ENCODE assay signal across 20 cellular contexts in the genomic region with DNA sequence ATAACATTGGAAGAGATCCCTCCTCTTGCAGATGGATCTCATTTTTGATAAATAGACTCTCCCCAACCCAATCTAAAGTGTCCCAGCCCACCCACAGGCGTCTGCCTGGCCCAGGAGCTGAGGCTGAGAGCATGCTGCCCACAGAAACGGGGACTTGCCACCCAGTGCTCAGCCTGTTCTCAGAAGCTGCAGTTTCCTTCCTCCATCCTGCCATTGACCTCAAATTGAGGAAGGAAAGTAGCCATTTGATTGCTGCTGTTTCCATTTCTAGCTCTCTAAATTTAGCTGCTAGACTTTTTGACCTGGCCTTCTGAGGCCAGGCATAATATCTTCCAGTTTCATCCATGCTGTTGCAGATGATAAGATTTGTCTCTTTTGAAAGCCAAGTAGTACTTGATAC. TPM values are rescaled to one million over a fixed set of nuclear protein-coding genes. Genes with fewer than 3 reads are reported as not detected.
DNase-seq lines count a peak whose midpoint lies in the region; ATAC-seq and TF ChIP-seq lines count a peak whose summit lies in the region.
"Had no signal": no experiment of that assay in that cellular context is flagged by ENCODE, and none has a peak within 500 bp of the region (broad histone marks: within the 10 kb centered on the region; RNA-seq: fewer than 3 reads in every experiment).

No MANE protein-coding gene starts in this region.

- POLR2A ChIA-PET in RWPE1 (lab: Yijun Ruan, JAX; ENCODE audit: low non-redundant PET), result no interaction called here

- ATAC-seq in HG03159 (IDR thresholded peaks at IDR 0.05; ENCODE audit: unreplicated experiment), result peak; percentile 78
- peak; percentile 54 for ATAC-seq in left lobe of liver
- no peak for ATAC-seq in activated CD8-positive, alpha-beta memory T cell treated with anti-CD3 and anti-CD28 coated beads, Interleukin-2, amount 10 ng/mL, durations not matched to agents 7 days and 5 days
- ATAC-seq in HG02885 (IDR thresholded peaks at IDR 0.05; ENCODE audit: poor library complexity, unreplicated experiment), result no peak
- ATAC-seq: stimulated activated naive CD8-positive, alpha-beta T cell treated with anti-CD3 and anti-CD28 coated beads, Interleukin-15, amount 100 ng/mL, for 72 hours had no signal

- H3K4me3 ChIP-seq in GM12865 (ENCODE audit: low read depth, low read length), result no peak overlapping the region
- H3K4me3 ChIP-seq: adrenal gland, breast epithelium had no signal

- TF ChIP-seq CTCF in GM12865 (IDR thresholded peaks at IDR 0.05; ENCODE audit: insufficient read depth, low read depth, low read length, missing control alignments) (no peak), RWPE1 (conservative IDR thresholded peaks at IDR 0.05; ENCODE audit: low read depth) (no peak)

- H3K27ac ChIP-seq in RWPE1, result no peak overlapping the region
- H3K27ac ChIP-seq: adrenal gland, breast epithelium had no signal

- CTCF ChIA-PET in activated CD8-positive, alpha-beta memory T cell treated with anti-CD3 and anti-CD28 coated beads, Interleukin-2, amount 10 ng/mL, durations not matched to agents 7 days and 5 days (lab: Charles Lee), result interaction anchor here (1.0 kb wide), 1 partner anchor 25 kb away, joined by 3 read pairs; no protein-coding TSS in a partner anchor
- CTCF ChIA-PET in RWPE1 (lab: Yijun Ruan, JAX), result interaction anchor here (0.6 kb wide), 1 partner anchor 16 kb away, joined by 3 read pairs; no protein-coding TSS in a partner anchor

- H3K9me3 Mint-ChIP-seq in activated CD8-positive, alpha-beta memory T cell treated with anti-CD3 and anti-CD28 coated beads, Interleukin-2, amount 10 ng/mL, durations not matched to agents 7 days and 5 days (ENCODE audit: low read depth), result no peaks in the 10 kb centered on the region

- no peak overlapping the region for H3K4me3 Mint-ChIP-seq in activated CD8-positive, alpha-beta memory T cell treated with anti-CD3 and anti-CD28 coated beads, Interleukin-2, amount 10 ng/mL, durations not matched to agents 7 days and 5 days
- H3K4me3 Mint-ChIP-seq: dendritic cell treated with granulocyte-macrophage colony-stimulating factor and Interleukin-4, amounts not matched to agents 40 ng/mL and 50 ng/mL, for 4 days; nephron; stimulated activated naive CD8-positive, alpha-beta T cell treated with anti-CD3 and anti-CD28 coated beads, Interleukin-15, amount 100 ng/mL, for 72 hours had no signal

- no peak overlapping the region for H3K27ac Mint-ChIP-seq in activated CD8-positive, alpha-beta memory T cell treated with anti-CD3 and anti-CD28 coated beads, Interleukin-2, amount 10 ng/mL, durations not matched to agents 7 days and 5 days
- H3K27ac Mint-ChIP-seq: dendritic cell treated with granulocyte-macrophage colony-stimulating factor and Interleukin-4, amounts not matched to agents 40 ng/mL and 50 ng/mL, for 4 days; nephron; stimulated activated naive CD8-positive, alpha-beta T cell treated with anti-CD3 and anti-CD28 coated beads, Interleukin-15, amount 100 ng/mL, for 72 hours had no signal

- no peaks in the 10 kb centered on the region for H3K4me1 Mint-ChIP-seq in activated CD8-positive, alpha-beta memory T cell treated with anti-CD3 and anti-CD28 coated beads, Interleukin-2, amount 10 ng/mL, durations not matched to agents 7 days and 5 days
- H3K4me1 Mint-ChIP-seq: nephron; stimulated activated naive CD8-positive, alpha-beta T cell treated with anti-CD3 and anti-CD28 coated beads, Interleukin-15, amount 100 ng/mL, for 72 hours had no signal

- no peaks in the 10 kb centered on the region for H3K27me3 Mint-ChIP-seq in activated CD8-positive, alpha-beta memory T cell treated with anti-CD3 and anti-CD28 coated beads, Interleukin-2, amount 10 ng/mL, durations not matched to agents 7 days and 5 days
- H3K27me3 Mint-ChIP-seq: dendritic cell treated with granulocyte-macrophage colony-stimulating factor and Interleukin-4, amounts not matched to agents 40 ng/mL and 50 ng/mL, for 4 days; stimulated activated naive CD8-positive, alpha-beta T cell treated with anti-CD3 and anti-CD28 coated beads, Interleukin-15, amount 100 ng/mL, for 72 hours had no signal

- DNase-seq in GM12865 (ENCODE audit: low read depth), result peak; percentile 12
- DNase-seq in NOMO-1 treated with dmso at 0.1 percent for 144 hours (lab: John Stamatoyannopoulos, UW; ENCODE audit: unreplicated experiment), result peak; percentile 23
- DNase-seq in left lobe of liver (ENCODE audit: low spot score), result no peak
- DNase-seq in activated CD8-positive, alpha-beta memory T cell treated with anti-CD3 and anti-CD28 coated beads, Interleukin-2, amount 10 ng/mL, durations not matched to agents 7 days and 5 days, result no peak
- DNase-seq in RWPE1 (ENCODE audit: low spot score), result no peak
- DNase-seq in NCI-H446 treated with DMSO at 0.1 percent for 48 hours (lab: John Stamatoyannopoulos, UW), result no peak
- DNase-seq: activated CD4-positive, alpha-beta T cell treated with anti-CD3 and anti-CD28 coated beads for 48 hours; activated gamma-delta T cell; adrenal gland; H7; NCI-H1092; NCI-H2081; NCI-H510A treated with DMSO at 0.1 percent for 48 hours; stimulated activated naive CD8-positive, alpha-beta T cell treated with anti-CD3 and anti-CD28 coated beads, Interleukin-15, amount 100 ng/mL, for 72 hours; T1000 had no signal

- H3K36me3 Mint-ChIP-seq in activated CD8-positive, alpha-beta memory T cell treated with anti-CD3 and anti-CD28 coated beads, Interleukin-2, amount 10 ng/mL, durations not matched to agents 7 days and 5 days, result no peaks in the 10 kb centered on the region

RNA-seq across cellular contexts. Expression of gene FRMD3, which starts 31.1 kb away (rescaled TPM):
- 0.53 TPM for total RNA-seq in left lobe of liver
- under 1 TPM; 0.33 to 0.82 TPM for total RNA-seq in activated CD8-positive, alpha-beta memory T cell treated with anti-CD3 and anti-CD28 coated beads, Interleukin-2, amount 10 ng/mL, durations not matched to agents 7 days and 5 days

RNA-seq across cellular contexts. Expression of gene IDNK, which starts 53.6 kb away (rescaled TPM):
- 23.9 TPM for total RNA-seq in left lobe of liver
- total RNA-seq in activated CD8-positive, alpha-beta memory T cell treated with anti-CD3 and anti-CD28 coated beads, Interleukin-2, amount 10 ng/mL, durations not matched to agents 7 days and 5 days, result 1 to 10 TPM; 6.2 to 9.1 TPM

Comparison
In these comparisons a context has a peak if more than half of its experiments do, and no peak if none do; other contexts are left out.
1. DNase-seq: peak in GM12865 (single experiment) and NOMO-1 treated with dmso at 0.1 percent for 144 hours (single experiment); none in left lobe of liver (single experiment), activated CD8-positive, alpha-beta memory T cell treated with anti-CD3 and anti-CD28 coated beads, Interleukin-2, amount 10 ng/mL, durations not matched to agents 7 days and 5 days (single experiment), RWPE1 (single experiment) and NCI-H446 treated with DMSO at 0.1 percent for 48 hours (single experiment).
2. ATAC-seq: peak in HG03159 (single experiment) and left lobe of liver (single experiment); none in activated CD8-positive, alpha-beta memory T cell treated with anti-CD3 and anti-CD28 coated beads, Interleukin-2, amount 10 ng/mL, durations not matched to agents 7 days and 5 days (single experiment) and HG02885 (single experiment).